ENCODE assay signal across 8 cellular contexts in the genomic region with DNA sequence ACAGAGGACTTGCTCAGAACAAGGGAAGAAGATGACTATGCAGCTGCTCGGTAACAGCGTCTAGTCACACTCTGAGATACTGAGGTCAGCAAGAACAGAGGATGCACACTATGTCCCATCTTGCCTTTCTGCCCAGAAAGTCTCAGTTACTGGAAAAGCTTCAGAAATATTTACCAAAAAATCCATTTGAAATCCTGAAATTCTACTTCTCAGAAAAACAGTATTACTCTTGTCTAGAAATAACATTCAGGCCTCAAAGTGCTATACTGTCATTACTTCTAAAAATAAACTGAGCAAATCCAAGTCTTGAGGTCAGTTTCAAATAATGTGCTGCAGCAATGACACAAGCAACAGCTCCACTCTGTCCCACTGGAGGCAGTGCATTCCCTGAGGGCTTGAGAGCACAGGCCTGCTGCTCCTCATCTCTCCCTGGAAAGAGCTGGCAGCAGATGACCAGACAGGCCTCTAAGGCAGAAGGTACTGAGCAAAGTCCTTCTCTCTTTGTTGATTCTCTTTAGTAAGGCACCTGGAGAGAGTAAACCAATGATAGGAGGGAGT.
DNase-seq lines count a peak whose midpoint lies in the region; ATAC-seq lines count a peak whose summit lies in the region.

No MANE protein-coding gene starts in this region.

- intact Hi-C loops in naive thymus-derived CD4-positive, alpha-beta T cell (cut with micrococcal nuclease), result loop anchor here (2.0 to 5.0 kb wide), 2 partner anchors 14 to 218 kb away; no protein-coding TSS in a partner anchor

- H3K36me3 Mint-ChIP-seq in T-cell, result peaks cover 27% of the 10 kb centered on the region
- H3K36me3 Mint-ChIP-seq in naive thymus-derived CD4-positive, alpha-beta T cell, result peaks cover 4 to 42% (median 19%) of the 10 kb centered on the region in 5 donors

- H3K27ac ChIP-seq in naive thymus-derived CD4-positive, alpha-beta T cell (ENCODE audit: low read depth, low read length), result peak overlapping the region; percentile 50

- H3K27me3 Mint-ChIP-seq in T-cell, result no peaks in the 10 kb centered on the region
- no peaks in the 10 kb centered on the region for H3K27me3 Mint-ChIP-seq in naive thymus-derived CD4-positive, alpha-beta T cell

- H3K9me3 Mint-ChIP-seq in T-cell, result peaks cover 0 to 6% (median 6%) of the 10 kb centered on the region in 3 donors
- H3K9me3 Mint-ChIP-seq in naive thymus-derived CD4-positive, alpha-beta T cell, result peaks cover 0 to 8% (median 3%) of the 10 kb centered on the region in 11 donors

- peak overlapping the region; percentile 78 to 88 for H3K27ac Mint-ChIP-seq in T-cell
- peak overlapping the region; percentile 81 to 93 (median 90) for H3K27ac Mint-ChIP-seq in naive thymus-derived CD4-positive, alpha-beta T cell

- H3K4me3 ChIP-seq in naive thymus-derived CD4-positive, alpha-beta T cell (ENCODE audit: low read length), result no peak overlapping the region

- H3K36me3 ChIP-seq in naive thymus-derived CD4-positive, alpha-beta T cell (ENCODE audit: control insufficient read depth in 2 of 3, insufficient read depth in 3 of 3, low read length in 3 of 3), result no peaks in the 10 kb centered on the region

- no peaks in the 10 kb centered on the region for H3K9me3 ChIP-seq in naive thymus-derived CD4-positive, alpha-beta T cell (ENCODE audit: control insufficient read depth in 2 of 3, low read length in 3 of 3)

- H3K4me1 ChIP-seq in naive thymus-derived CD4-positive, alpha-beta T cell (ENCODE audit: control insufficient read depth in 2 of 2, insufficient read depth in 2 of 2, low read length in 2 of 2), result peaks cover 27 to 30% of the 10 kb centered on the region in 2 donors

- peak; percentile 29 for DNase-seq in activated naive CD4-positive, alpha-beta T cell treated with Interleukin-2 at 50 U/mL for 16 hours
- no peak for DNase-seq in activated naive CD4-positive, alpha-beta T cell (lab: John Stamatoyannopoulos, UW)
- DNase-seq in T-cell (no peak), epidermal melanocyte (ENCODE audit: insufficient read length, low spot score) (peak; percentile 29)
- DNase-seq in naive thymus-derived CD4-positive, alpha-beta T cell, result peak in 1 of 9 donors; percentile 28

- no peaks in the 10 kb centered on the region for H3K27me3 ChIP-seq in naive thymus-derived CD4-positive, alpha-beta T cell (ENCODE audit: control insufficient read depth in 2 of 2, insufficient read depth in 2 of 2, low read length in 2 of 2)

- peaks cover 51 to 62% (median 55%) of the 10 kb centered on the region in 3 donors for H3K4me1 Mint-ChIP-seq in T-cell
- peaks cover 20 to 66% (median 62%) of the 10 kb centered on the region in 7 donors for H3K4me1 Mint-ChIP-seq in naive thymus-derived CD4-positive, alpha-beta T cell

- ATAC-seq in T-cell (replicated peaks in 1 of 4) (no peak), GM21515 (IDR thresholded peaks at IDR 0.05; ENCODE audit: unreplicated experiment) (no peak), HG03442 (IDR thresholded peaks at IDR 0.05; ENCODE audit: unreplicated experiment) (no peak), HG03280 (IDR thresholded peaks at IDR 0.05; ENCODE audit: unreplicated experiment) (no peak)
- ATAC-seq in naive thymus-derived CD4-positive, alpha-beta T cell, result no peak

- H3K4me3 Mint-ChIP-seq in T-cell, result no peak overlapping the region
- peak overlapping the region in 7 of 10 donors; percentile 3 to 83 (median 73) for H3K4me3 Mint-ChIP-seq in naive thymus-derived CD4-positive, alpha-beta T cell

- POLR2A ChIA-PET in T-cell (lab: Charles Lee), result interaction anchor here in 1 of 2 donors (0.8 kb wide), 1 partner anchor 18 kb away, joined by 3 read pairs; no protein-coding TSS in a partner anchor
- POLR2A ChIA-PET in naive thymus-derived CD4-positive, alpha-beta T cell (lab: Charles Lee), result interaction anchor here (0.7 to 2.3 kb wide), 4 partner anchors 8 to 119 kb away, joined by 5 to 7 read pairs (median 5); no protein-coding TSS in a partner anchor

- CTCF ChIA-PET in T-cell (lab: Charles Lee), result interaction anchor here (0.6 to 1.7 kb wide), 2 partner anchors 16 to 143 kb away, joined by 3 to 4 read pairs; no protein-coding TSS in a partner anchor
- CTCF ChIA-PET in naive thymus-derived CD4-positive, alpha-beta T cell (lab: Charles Lee), result no interaction called here

Comparison
In these comparisons a context has a peak if more than half of its experiments do, and no peak if none do; other contexts are left out.
1. DNase-seq: peak in activated naive CD4-positive, alpha-beta T cell treated with Interleukin-2 at 50 U/mL for 16 hours (single experiment) and epidermal melanocyte (single experiment); none in activated naive CD4-positive, alpha-beta T cell (0 of 4) and T-cell (0 of 34).
2. H3K4me3 Mint-ChIP-seq: peak in naive thymus-derived CD4-positive, alpha-beta T cell (7 of 10); none in T-cell (0 of 3).